Comparison of ENCODE assay signal across 23 cellular contexts in the genomic region with DNA sequence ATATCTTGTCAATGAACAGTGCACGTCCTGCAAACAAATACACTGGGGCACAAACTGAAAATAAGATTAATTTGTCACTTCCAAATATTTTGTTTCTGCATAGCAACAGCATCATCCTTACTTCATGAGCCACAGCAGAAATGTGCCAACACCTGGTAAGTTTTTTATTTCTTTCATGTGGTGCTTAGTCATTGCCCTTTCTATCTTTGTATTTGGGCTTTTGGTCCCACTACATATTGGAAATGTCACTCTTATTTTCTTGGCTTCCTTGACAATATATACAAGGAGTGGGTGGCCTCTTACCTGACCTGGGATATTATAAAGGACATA.
"Had no signal": no experiment of that assay in that cellular context is flagged by ENCODE, and none has a peak within 500 bp of the region (broad histone marks: within the 10 kb centered on the region; RNA-seq: fewer than 3 reads in every experiment).

No MANE protein-coding gene starts in this region.

- H3K4me3 ChIP-seq: colonic mucosa, lower lobe of right lung, stomach, thoracic aorta, upper lobe of right lung had no signal

- H3K9me3 ChIP-seq: colonic mucosa, lower lobe of right lung, stomach, thoracic aorta, upper lobe of right lung had no signal

- H3K27ac ChIP-seq: brain microvascular endothelial cell, colonic mucosa, lower lobe of right lung, stomach, thoracic aorta, upper lobe of right lung had no signal

- H3K4me1 ChIP-seq: colonic mucosa, lower lobe of right lung, stomach, upper lobe of right lung had no signal

- H3K36me3 ChIP-seq: brain microvascular endothelial cell, colonic mucosa, lower lobe of right lung, stomach, thoracic aorta, upper lobe of right lung had no signal

- ATAC-seq: activated CD4-positive, CD25-positive, alpha-beta regulatory T cell treated with anti-CD3 and anti-CD28 coated beads, Interleukin-2, amount 50 U/mL, for 24 hours; left colon; lower lobe of right lung; natural killer cell treated with Interleukin-12 subunit alpha and Interleukin-12 subunit beta and Interleukin-15 and Interleukin-18, amount 100 ng/mL, for 72 hours; sciatic nerve; stimulated activated effector memory CD8-positive, alpha-beta T cell treated with anti-CD3 and anti-CD28 coated beads, Interleukin-12 subunit alpha, Interleukin-12 subunit beta, amount 100 ng/mL, for 72 hours; upper lobe of right lung had no signal

- DNase-seq: activated CD4-positive, alpha-beta T cell treated with anti-CD3 and anti-CD28 coated beads, Interleukin-2, amount 50 U/mL, for 1 hour; activated CD8-positive, alpha-beta memory T cell treated with anti-CD3 and anti-CD28 coated beads for 24 hours; activated CD8-positive, alpha-beta memory T cell treated with anti-CD3 and anti-CD28 coated beads, Interleukin-2, amount 50 U/mL, for 48 hours; activated effector memory CD4-positive, alpha-beta T cell treated with anti-CD3 and anti-CD28 coated beads, Interleukin-2, amount 50 U/mL, for 16 hours; activated naive CD4-positive, alpha-beta T cell treated with anti-CD3 and anti-CD28 coated beads, Interleukin-2, amount 50 U/mL, for 16 hours; activated T-cell treated with anti-CD3 and anti-CD28 coated beads, Interleukin-2, amount 50 U/mL, for 48 hours; aorta; brain microvascular endothelial cell; colonic mucosa; foreskin melanocyte; glutamatergic neuron; hippocampal formation; left colon; lower lobe of right lung; stimulated activated CD4-positive, alpha-beta T cell treated with anti-CD3 and anti-CD28 coated beads, Interleukin-4, amount 100 ng/mL, for 24 hours; stomach; T1000; upper lobe of right lung had no signal

- H3K27me3 ChIP-seq: brain microvascular endothelial cell, colonic mucosa, stomach, upper lobe of right lung had no signal
